20 cellular contexts compared by ENCODE assay signal in genomic region chrX:98338544-98338943, GRCh38.
"Had no signal": no experiment of that assay in that cellular context is flagged by ENCODE, and none has a peak within 500 bp of the region (broad histone marks: within the 10 kb centered on the region; RNA-seq: fewer than 3 reads in every experiment).

No MANE protein-coding gene starts in this region.

- H3K36me3 ChIP-seq: gastroesophageal sphincter, left ventricle myocardium inferior, lower lobe of right lung had no signal

- DNase-seq: effector CD4-positive, alpha-beta T cell; endodermal cell; kidney; left cardiac atrium; left ventricle myocardium inferior; lower lobe of right lung; natural killer cell; posterior cingulate gyrus; stimulated activated CD4-positive, alpha-beta T cell treated with anti-CD3 and anti-CD28 coated beads, Interleukin-2, amount 100 ng/mL, for 24 hours; stimulated activated CD4-positive, alpha-beta T cell treated with anti-CD3 and anti-CD28 coated beads, Interleukin-4, amount 100 ng/mL, for 4 hours; stimulated activated naive B cell treated with anti-CD40 and anti-IgM and Interleukin-4, amounts not matched to agents 10 μg/mL and 1 μg/mL and 100 μg/mL, for 72 hours; stimulated activated naive CD8-positive, alpha-beta T cell treated with anti-CD3 and anti-CD28 coated beads, Interleukin-15, amount 100 ng/mL, for 72 hours had no signal

- H3K4me3 Mint-ChIP-seq: endodermal cell; memory B cell; mesothelial cell of epicardium; natural killer cell; neural crest cell; stimulated activated naive B cell treated with anti-CD40 and anti-IgM and Interleukin-4, amounts not matched to agents 10 μg/mL and 1 μg/mL and 100 μg/mL, for 72 hours; stimulated activated naive CD8-positive, alpha-beta T cell treated with anti-CD3 and anti-CD28 coated beads, Interleukin-15, amount 100 ng/mL, for 72 hours had no signal

- H3K4me3 ChIP-seq: coronary artery, gastroesophageal sphincter, hepatocyte, left ventricle myocardium inferior, lower lobe of right lung had no signal

- H3K4me1 ChIP-seq: gastroesophageal sphincter, left ventricle myocardium inferior, lower lobe of right lung had no signal

- H3K9me3 Mint-ChIP-seq: stimulated activated naive CD8-positive, alpha-beta T cell treated with anti-CD3 and anti-CD28 coated beads, Interleukin-15, amount 100 ng/mL, for 72 hours had no signal

- ATAC-seq: esophagus mucosa; gastroesophageal sphincter; left cardiac atrium; lower lobe of right lung; natural killer cell; sciatic nerve; stimulated activated naive B cell treated with anti-CD40 and anti-IgM and Interleukin-4, amounts not matched to agents 10 μg/mL and 1 μg/mL and 100 μg/mL, for 72 hours; stimulated activated naive CD8-positive, alpha-beta T cell treated with anti-CD3 and anti-CD28 coated beads, Interleukin-15, amount 100 ng/mL, for 72 hours had no signal

- H3K27ac ChIP-seq: coronary artery, gastroesophageal sphincter, hepatocyte, left ventricle myocardium inferior, lower lobe of right lung had no signal

- H3K4me1 Mint-ChIP-seq: memory B cell; natural killer cell; stimulated activated naive B cell treated with anti-CD40 and anti-IgM and Interleukin-4, amounts not matched to agents 10 μg/mL and 1 μg/mL and 100 μg/mL, for 72 hours; stimulated activated naive CD8-positive, alpha-beta T cell treated with anti-CD3 and anti-CD28 coated beads, Interleukin-15, amount 100 ng/mL, for 72 hours had no signal

- H3K9me3 ChIP-seq: lower lobe of right lung had no signal

- H3K36me3 Mint-ChIP-seq: memory B cell; natural killer cell; stimulated activated naive B cell treated with anti-CD40 and anti-IgM and Interleukin-4, amounts not matched to agents 10 μg/mL and 1 μg/mL and 100 μg/mL, for 72 hours had no signal

- H3K27ac Mint-ChIP-seq: endodermal cell; memory B cell; mesothelial cell of epicardium; natural killer cell; stimulated activated naive B cell treated with anti-CD40 and anti-IgM and Interleukin-4, amounts not matched to agents 10 μg/mL and 1 μg/mL and 100 μg/mL, for 72 hours; stimulated activated naive CD8-positive, alpha-beta T cell treated with anti-CD3 and anti-CD28 coated beads, Interleukin-15, amount 100 ng/mL, for 72 hours had no signal

- H3K27me3 ChIP-seq: gastroesophageal sphincter, hepatocyte had no signal

- H3K27me3 Mint-ChIP-seq: memory B cell; stimulated activated naive B cell treated with anti-CD40 and anti-IgM and Interleukin-4, amounts not matched to agents 10 μg/mL and 1 μg/mL and 100 μg/mL, for 72 hours; stimulated activated naive CD8-positive, alpha-beta T cell treated with anti-CD3 and anti-CD28 coated beads, Interleukin-15, amount 100 ng/mL, for 72 hours had no signal
